12 cellular contexts compared by ENCODE assay signal in genomic region chr20:60851826-60852704, GRCh38.
DNase-seq lines count a peak whose midpoint lies in the region; ATAC-seq and TF ChIP-seq lines count a peak whose summit lies in the region.
"Had no signal": no experiment of that assay in that cellular context is flagged by ENCODE, and none has a peak within 500 bp of the region (broad histone marks: within the 10 kb centered on the region; RNA-seq: fewer than 3 reads in every experiment).

No MANE protein-coding gene starts in this region.

- H3K36me3 Mint-ChIP-seq in T-cell: no peaks in the 10 kb centered on the region
- H3K36me3 Mint-ChIP-seq: stimulated activated naive B cell treated with anti-CD40 and anti-IgM and Interleukin-4, amounts not matched to agents 10 μg/mL and 1 μg/mL and 100 μg/mL, for 72 hours had no signal

- H3K36me3 ChIP-seq in spleen: no peaks in the 10 kb centered on the region

- peak; percentile 34 for ATAC-seq in Right ventricle myocardium superior (ENCODE audit: poor library complexity)
- no peak for ATAC-seq in Right ventricle myocardium inferior
- no peak for ATAC-seq in T-cell (replicated peaks in 1 of 4)
- ATAC-seq in HG02870 (IDR thresholded peaks at IDR 0.05; ENCODE audit: unreplicated experiment): no peak
- ATAC-seq: activated CD4-positive, CD25-positive, alpha-beta regulatory T cell treated with anti-CD3 and anti-CD28 coated beads, Interleukin-2, amount 50 U/mL, for 24 hours had no signal

- TF ChIP-seq CTCF in foreskin fibroblast (IDR thresholded peaks at IDR 0.05; ENCODE audit: low read depth, low read length): peak; percentile 23
- TF ChIP-seq CTCF in spleen (IDR thresholded peaks at IDR 0.05 in 8 of 11, conservative IDR thresholded peaks at IDR 0.05 in 3 of 11): peak in 6 of 11 experiments; percentile 12 to 25 (median 17)

- TF ChIP-seq POLR2A in spleen (IDR thresholded peaks at IDR 0.05): no peak

- H3K4me3 ChIP-seq in foreskin fibroblast (ENCODE audit: low read depth in 1 of 2, low read length in 2 of 2) (no peak overlapping the region), spleen (no peak overlapping the region)

- peaks cover 0 to 11% (median 6%) of the 10 kb centered on the region in 8 donors for H3K9me3 ChIP-seq in spleen

- H3K27ac Mint-ChIP-seq in T-cell: no peak overlapping the region
- H3K27ac Mint-ChIP-seq: dendritic cell treated with granulocyte-macrophage colony-stimulating factor and Interleukin-4, amounts not matched to agents 40 ng/mL and 50 ng/mL, for 4 days; naive B cell; stimulated activated naive B cell treated with anti-CD40 and anti-IgM and Interleukin-4, amounts not matched to agents 10 μg/mL and 1 μg/mL and 100 μg/mL, for 72 hours had no signal

- POLR2A ChIA-PET in T-cell (lab: Charles Lee): no interaction called here

- no peak overlapping the region for H3K27ac ChIP-seq in spleen

- no peak overlapping the region for H3K4me3 Mint-ChIP-seq in T-cell
- H3K4me3 Mint-ChIP-seq: dendritic cell treated with granulocyte-macrophage colony-stimulating factor and Interleukin-4, amounts not matched to agents 40 ng/mL and 50 ng/mL, for 4 days; naive B cell; stimulated activated naive B cell treated with anti-CD40 and anti-IgM and Interleukin-4, amounts not matched to agents 10 μg/mL and 1 μg/mL and 100 μg/mL, for 72 hours had no signal

- DNase-seq in Right ventricle myocardium superior (no peak), Right ventricle myocardium inferior (ENCODE audit: missing footprints) (no peak), NCI-H82 treated with DMSO at 0.1 percent for 48 hours (lab: John Stamatoyannopoulos, UW; ENCODE audit: unreplicated experiment) (peak; percentile 1), foreskin fibroblast (no peak), spleen (no peak), pons (ENCODE audit: low spot score) (no peak), T-cell (no peak)
- DNase-seq: naive B cell; stimulated activated naive B cell treated with anti-CD40 and anti-IgM and Interleukin-4, amounts not matched to agents 10 μg/mL and 1 μg/mL and 100 μg/mL, for 72 hours had no signal

- H3K27me3 Mint-ChIP-seq in T-cell: peaks cover 8 to 12% of the 10 kb centered on the region in 2 donors
- H3K27me3 Mint-ChIP-seq: stimulated activated naive B cell treated with anti-CD40 and anti-IgM and Interleukin-4, amounts not matched to agents 10 μg/mL and 1 μg/mL and 100 μg/mL, for 72 hours had no signal

- WGBS in spleen, 5 donors: 42 to 51% (median 47%) methylated on average over 9 of the region's 9 CpGs

- intact Hi-C loops in Right ventricle myocardium superior (cut with DNase I) (no loop called here), Right ventricle myocardium inferior (cut with DNase I) (loop anchor here (5.0 kb wide), 1 partner anchor 270 kb away; no protein-coding TSS in a partner anchor), spleen (cut with DNase I; ENCODE audit: low total_unique reads) (no loop called here)

- no peaks in the 10 kb centered on the region for H3K4me1 Mint-ChIP-seq in T-cell
- H3K4me1 Mint-ChIP-seq: naive B cell; stimulated activated naive B cell treated with anti-CD40 and anti-IgM and Interleukin-4, amounts not matched to agents 10 μg/mL and 1 μg/mL and 100 μg/mL, for 72 hours had no signal

- H3K9me3 Mint-ChIP-seq in T-cell: peaks cover 7 to 10% (median 9%) of the 10 kb centered on the region in 3 donors

- peaks cover 0 to 8% (median 0%) of the 10 kb centered on the region in 7 donors for H3K27me3 ChIP-seq in spleen (replicated peaks in 1 of 7)

- CTCF ChIA-PET in T-cell (lab: Charles Lee): no interaction called here

- H3K4me1 ChIP-seq in spleen: no peaks in the 10 kb centered on the region
